ENCODE assay signal across 17 cellular contexts in the genomic region with DNA sequence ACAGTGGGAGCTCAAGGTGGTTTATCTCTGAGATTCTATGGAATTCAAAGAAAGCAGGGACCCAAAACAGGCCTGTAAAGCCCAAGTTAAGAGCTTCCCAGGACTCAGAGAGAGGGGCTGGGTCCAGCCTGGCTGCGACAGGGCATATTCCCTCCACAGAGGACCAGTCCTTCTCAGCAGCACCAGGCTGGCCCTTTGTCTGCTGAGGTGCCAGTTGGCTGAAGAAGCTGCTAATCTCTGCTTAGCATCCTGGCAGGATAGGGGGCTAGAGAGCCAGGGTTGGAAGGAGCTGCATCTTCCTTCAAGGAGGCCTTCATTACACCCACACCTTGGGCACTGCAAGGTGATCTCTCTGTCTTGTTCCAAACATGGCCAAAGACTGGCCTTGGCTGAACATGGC.
A peak's percentile ranks its signal among the peaks of the same experiment; 100 is the strongest.
DNase-seq lines count a peak whose midpoint lies in the region; FAIRE-seq and TF ChIP-seq lines count a peak whose summit lies in the region.
"Had no signal": no experiment of that assay in that cellular context is flagged by ENCODE, and none has a peak within 500 bp of the region (broad histone marks: within the 10 kb centered on the region; RNA-seq: fewer than 3 reads in every experiment).

No MANE protein-coding gene starts in this region.

- peak; percentile 83 for FAIRE-seq in bronchial epithelial cell (lab: Jason Lieb, UNC)
- FAIRE-seq: GM12891, GM18507, H54 had no signal

- no peak for TF ChIP-seq POLR2A in esophagus muscularis mucosa (IDR thresholded peaks at IDR 0.05; ENCODE audit: low read depth)

- H3F3A ChIP-seq in neural progenitor cell (ENCODE audit: low read depth), result no peaks in the 10 kb centered on the region

- no peak overlapping the region for H2AFZ ChIP-seq in neural progenitor cell (replicated peaks)

- no peak overlapping the region for H3K27ac Mint-ChIP-seq in osteocyte (ENCODE audit: unreplicated experiment)
- no peak overlapping the region for H3K27ac Mint-ChIP-seq in neural progenitor cell

- H3K27ac ChIP-seq in esophagus muscularis mucosa (replicated peaks in 1 of 4), result no peak overlapping the region
- H3K27ac ChIP-seq in neural progenitor cell, result no peak overlapping the region

- H3K4me2 ChIP-seq in neural progenitor cell, result no peak overlapping the region

- H3K4me3 ChIP-seq in bronchial epithelial cell (ENCODE audit: low read depth, low read length), result no peak overlapping the region
- H3K4me3 ChIP-seq in esophagus muscularis mucosa, result no peak overlapping the region
- H3K4me3 ChIP-seq in neural progenitor cell, result no peak overlapping the region

- 100% methylated on average over 1 of the region's 1 CpG for WGBS in esophagus muscularis mucosa

- H3K79me2 ChIP-seq in neural progenitor cell (ENCODE audit: low read depth), result no peaks in the 10 kb centered on the region

- peaks cover 15% of the 10 kb centered on the region for H3K9me3 Mint-ChIP-seq in osteocyte (ENCODE audit: unreplicated experiment)
- peaks cover 17% of the 10 kb centered on the region for H3K9me3 Mint-ChIP-seq in neural progenitor cell

- H3K4me3 Mint-ChIP-seq in osteocyte (ENCODE audit: unreplicated experiment), result no peak overlapping the region
- H3K4me3 Mint-ChIP-seq in neural progenitor cell, result no peak overlapping the region
- H3K4me3 Mint-ChIP-seq: CD4-positive, alpha-beta memory T cell had no signal

- H3K36me3 Mint-ChIP-seq in osteocyte (ENCODE audit: unreplicated experiment), result no peaks in the 10 kb centered on the region
- H3K36me3 Mint-ChIP-seq in neural progenitor cell, result no peaks in the 10 kb centered on the region
- H3K36me3 Mint-ChIP-seq: CD4-positive, alpha-beta memory T cell had no signal

- H3K9ac ChIP-seq in neural progenitor cell, result no peak overlapping the region

- H3K27me3 ChIP-seq in bronchial epithelial cell (ENCODE audit: control insufficient read depth, insufficient read depth, low read length) (no peaks in the 10 kb centered on the region), esophagus muscularis mucosa (peaks cover 0 to 22% (median 0%) of the 10 kb centered on the region in 4 donors), neural progenitor cell (no peaks in the 10 kb centered on the region)

- no peaks in the 10 kb centered on the region for H4K20me1 ChIP-seq in neural progenitor cell (ENCODE audit: low read depth)

- no peak for TF ChIP-seq EP300 in esophagus muscularis mucosa (IDR thresholded peaks at IDR 0.05)

- no peaks in the 10 kb centered on the region for H3K4me1 ChIP-seq in esophagus muscularis mucosa
- no peaks in the 10 kb centered on the region for H3K4me1 ChIP-seq in neural progenitor cell

- intact Hi-C loops in esophagus muscularis mucosa (cut with DNase I), result no loop called here

- peaks cover 0 to 37% (median 20%) of the 10 kb centered on the region in 4 donors for H3K9me3 ChIP-seq in esophagus muscularis mucosa
- H3K9me3 ChIP-seq in neural progenitor cell (ENCODE audit: low read depth), result no peaks in the 10 kb centered on the region

- TF ChIP-seq CTCF in bronchial epithelial cell (IDR thresholded peaks at IDR 0.05; ENCODE audit: insufficient read depth, low read length, severe bottlenecking) (no peak), esophagus muscularis mucosa (IDR thresholded peaks at IDR 0.05) (no peak), osteocyte (IDR thresholded peaks at IDR 0.05) (no peak), neural progenitor cell (IDR thresholded peaks at IDR 0.05) (no peak)

- no peaks in the 10 kb centered on the region for H3K4me1 Mint-ChIP-seq in osteocyte (ENCODE audit: unreplicated experiment)
- H3K4me1 Mint-ChIP-seq in neural progenitor cell, result no peaks in the 10 kb centered on the region
- H3K4me1 Mint-ChIP-seq: CD4-positive, alpha-beta memory T cell had no signal

- H3K27me3 Mint-ChIP-seq in osteocyte (ENCODE audit: unreplicated experiment) (peaks cover under 1% of the 10 kb centered on the region), neural progenitor cell (ENCODE audit: insufficient read depth, low read depth) (peaks cover 9% of the 10 kb centered on the region)

- DNase-seq in bronchial epithelial cell (ENCODE audit: low read depth) (no peak), esophagus muscularis mucosa (ENCODE audit: extremely low spot score) (peak; percentile 62), osteocyte (ENCODE audit: extremely low spot score, unreplicated experiment) (peak; percentile 53), GM19238 (ENCODE audit: insufficient read length, low spot score) (no peak), HuH-7.5 (ENCODE audit: low spot score) (no peak), neural progenitor cell (ENCODE audit: low spot score) (no peak)
- DNase-seq: C1 segment of cervical spinal cord; Calu3; CD4-positive, alpha-beta memory T cell; COR-L47; DMS79 treated with DMSO at 0.1 percent for 48 hours; GF-D8; GOT3; HCEC 1CT had no signal

- H3K36me3 ChIP-seq in bronchial epithelial cell (ENCODE audit: control insufficient read depth, insufficient read depth, low read length), result no peaks in the 10 kb centered on the region
- H3K36me3 ChIP-seq in esophagus muscularis mucosa, result no peaks in the 10 kb centered on the region
- H3K36me3 ChIP-seq in neural progenitor cell, result no peaks in the 10 kb centered on the region

Comparison
In these comparisons a context has a peak if more than half of its experiments do, and no peak if none do; other contexts are left out.
1. DNase-seq: peak in esophagus muscularis mucosa (single experiment) and osteocyte (single experiment); none in bronchial epithelial cell (single experiment), GM19238 (single experiment), HuH-7.5 (single experiment) and neural progenitor cell (single experiment).